In the genomic region with DNA sequence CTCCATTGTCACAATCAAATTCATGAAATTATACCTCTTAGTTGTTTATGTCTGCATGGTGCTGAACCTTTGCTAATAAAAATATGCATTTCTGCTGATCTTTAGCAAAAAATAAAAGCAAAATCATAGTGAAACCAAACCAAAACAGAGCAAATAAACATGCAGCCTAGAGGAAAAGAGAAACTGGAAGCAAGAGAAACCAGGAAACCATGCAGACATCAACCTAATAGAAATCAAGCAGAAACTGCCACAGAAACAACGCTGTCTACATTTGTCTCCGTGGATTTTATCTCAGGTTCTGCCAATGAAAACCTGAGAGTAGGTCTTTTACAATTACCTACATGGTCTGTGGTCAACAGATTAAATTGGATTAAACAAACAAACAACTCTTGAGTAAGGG, we compare ENCODE assay signal across 18 cellular contexts.
DNase-seq lines count a peak whose midpoint lies in the region; ATAC-seq and TF ChIP-seq lines count a peak whose summit lies in the region.
"Had no signal": no experiment of that assay in that cellular context is flagged by ENCODE, and none has a peak within 500 bp of the region (broad histone marks: within the 10 kb centered on the region; RNA-seq: fewer than 3 reads in every experiment).

No MANE protein-coding gene starts in this region.

- H4K20me1 ChIP-seq in hepatocyte (ENCODE audit: insufficient read depth, poor library complexity, severe bottlenecking): no peaks in the 10 kb centered on the region
- no peaks in the 10 kb centered on the region for H4K20me1 ChIP-seq in smooth muscle cell (ENCODE audit: low read depth)

- H3K4me1 ChIP-seq in hepatocyte (ENCODE audit: insufficient read depth) (no peaks in the 10 kb centered on the region), smooth muscle cell (ENCODE audit: low read depth) (no peaks in the 10 kb centered on the region)
- H3K4me1 ChIP-seq: A549 had no signal

- no peaks in the 10 kb centered on the region for H3K27me3 ChIP-seq in hepatocyte
- no peaks in the 10 kb centered on the region for H3K27me3 ChIP-seq in smooth muscle cell (ENCODE audit: low read depth)

- 71% methylated on average over 2 of the region's 2 CpGs for WGBS in hepatocyte (ENCODE audit: low lambda C conversion rate, missing lambda C conversion rate)
- WGBS in smooth muscle cell (ENCODE audit: low lambda C conversion rate): 79% methylated on average over 2 of the region's 2 CpGs

- H3K4me3 ChIP-seq in hepatocyte: no peak overlapping the region
- H3K4me3 ChIP-seq in smooth muscle cell: no peak overlapping the region
- H3K4me3 ChIP-seq: A549 had no signal

- H3K4me2 ChIP-seq in hepatocyte (peak overlapping the region; percentile 52), smooth muscle cell (no peak overlapping the region)
- H3K4me2 ChIP-seq: A549 had no signal

- no peak for TF ChIP-seq CTCF in hepatocyte (IDR thresholded peaks at IDR 0.05; ENCODE audit: poor library complexity)
- TF ChIP-seq CTCF in smooth muscle cell (IDR thresholded peaks at IDR 0.05; ENCODE audit: borderline replicate concordance, insufficient read depth, poor library complexity, severe bottlenecking): no peak

- no peaks in the 10 kb centered on the region for H3K9me2 ChIP-seq in hepatocyte (replicated peaks; ENCODE audit: insufficient read depth)

- H3K79me2 ChIP-seq in hepatocyte (no peaks in the 10 kb centered on the region), smooth muscle cell (ENCODE audit: low read depth) (no peaks in the 10 kb centered on the region)

- ATAC-seq in GM18870 (IDR thresholded peaks at IDR 0.05; ENCODE audit: unreplicated experiment) (peak; percentile 86), HG03108 (IDR thresholded peaks at IDR 0.05; ENCODE audit: unreplicated experiment) (no peak)
- ATAC-seq: A549, HCT116, Right ventricle myocardium inferior had no signal

- H3F3A ChIP-seq in smooth muscle cell (ENCODE audit: low read depth): no peaks in the 10 kb centered on the region

- H3K36me3 ChIP-seq in hepatocyte (replicated peaks; ENCODE audit: insufficient read depth, low read depth) (no peaks in the 10 kb centered on the region), smooth muscle cell (ENCODE audit: low read depth) (no peaks in the 10 kb centered on the region)

- H3K9me3 ChIP-seq in hepatocyte (ENCODE audit: low read depth) (no peaks in the 10 kb centered on the region), smooth muscle cell (replicated peaks; ENCODE audit: low read depth) (no peaks in the 10 kb centered on the region)
- H3K9me3 ChIP-seq: A549 had no signal

- H3K27ac ChIP-seq in hepatocyte: peak overlapping the region; percentile 5
- no peak overlapping the region for H3K27ac ChIP-seq in smooth muscle cell (ENCODE audit: low read depth)
- H3K27ac ChIP-seq: A549 had no signal

- DNase-seq in M059J (ENCODE audit: low read depth) (peak; percentile 5), hepatocyte (ENCODE audit: low spot score) (no peak), smooth muscle cell (lab: John Stamatoyannopoulos, UW; ENCODE audit: unreplicated experiment) (no peak), SW480 (ENCODE audit: low spot score) (no peak), iPS-NIHi11 (ENCODE audit: low spot score) (no peak)
- DNase-seq: DMS79, NCI-H1092, NCI-H1436, NCI-H1930, NCI-H2171, NCI-H345, NCI-H524 treated with DMSO at 0.1 percent for 48 hours, NCI-H82 had no signal

- peak overlapping the region; percentile 36 for H2AFZ ChIP-seq in hepatocyte
- H2AFZ ChIP-seq in smooth muscle cell (ENCODE audit: low read depth): peak overlapping the region; percentile 36

- no peak overlapping the region for H3K9ac ChIP-seq in smooth muscle cell (ENCODE audit: low read depth)
